21 cellular contexts compared by ENCODE assay signal in the genomic region with DNA sequence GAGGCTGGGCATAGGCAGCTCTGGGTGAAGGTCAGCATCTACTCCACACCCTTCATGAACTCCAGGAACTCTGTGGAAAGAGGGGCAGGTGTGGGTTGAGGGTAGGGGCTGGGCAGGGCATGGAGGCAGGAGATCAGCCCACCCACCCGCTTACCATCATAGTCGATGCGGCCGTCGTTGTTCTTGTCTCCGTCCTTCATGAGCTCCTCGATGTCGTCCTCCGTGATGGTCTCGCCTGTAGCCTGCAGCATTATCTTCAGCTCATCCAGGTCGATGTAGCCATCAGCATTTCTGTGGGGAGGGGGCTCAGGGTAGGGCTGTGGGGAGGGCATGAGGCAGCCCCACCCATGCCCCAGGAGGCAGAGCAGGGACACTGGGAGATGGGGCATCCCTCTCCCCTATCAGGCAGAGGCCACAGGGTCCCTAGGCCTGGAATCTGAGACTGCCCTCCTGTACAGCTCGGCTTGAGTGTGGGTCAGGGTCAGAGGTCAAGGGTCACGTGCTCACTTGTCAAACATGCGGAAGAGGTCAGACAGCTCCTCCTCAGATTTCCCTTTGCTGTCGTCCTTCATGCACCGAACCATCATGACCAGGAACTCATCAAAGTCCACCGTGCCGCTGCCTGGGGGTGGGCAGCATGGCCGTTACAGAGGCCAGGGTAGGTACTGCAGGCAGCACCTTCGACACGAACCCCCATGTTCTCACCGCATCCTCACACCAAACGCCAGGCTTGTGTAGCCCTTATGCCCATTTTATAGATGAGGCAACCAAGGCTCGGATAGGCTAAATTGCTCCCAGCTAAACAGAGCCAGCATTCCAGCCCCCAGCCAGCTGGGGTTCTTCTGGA. TPM values are rescaled to one million over a fixed set of nuclear protein-coding genes. Genes with fewer than 3 reads are reported as not detected.
DNase-seq lines count a peak whose midpoint lies in the region; ATAC-seq and TF ChIP-seq lines count a peak whose summit lies in the region.
"Had no signal": no experiment of that assay in that cellular context is flagged by ENCODE, and none has a peak within 500 bp of the region (broad histone marks: within the 10 kb centered on the region; RNA-seq: fewer than 3 reads in every experiment).

No MANE protein-coding gene starts in this region.

- TF ChIP-seq EP300 in esophagus muscularis mucosa (IDR thresholded peaks at IDR 0.05) (no peak), tibial nerve (IDR thresholded peaks at IDR 0.05) (no peak)

- TF ChIP-seq CTCF in GM12872 (IDR thresholded peaks at IDR 0.05; ENCODE audit: insufficient read depth, low read depth, low read length) (peak; percentile 32; the same call in 2 of the 3 replicates), VCaP (conservative IDR thresholded peaks at IDR 0.05) (no peak), left ventricle myocardium inferior (IDR thresholded peaks at IDR 0.05; ENCODE audit: borderline replicate concordance) (peak; percentile 35), retinal pigment epithelial cell (conservative IDR thresholded peaks at IDR 0.05; ENCODE audit: low read depth, low read length) (peak; percentile 5), esophagus muscularis mucosa (IDR thresholded peaks at IDR 0.05) (no peak), tibial nerve (IDR thresholded peaks at IDR 0.05) (no peak)

- H3K27ac ChIP-seq in VCaP (peak overlapping the region; percentile 72; the same call in 1 of the 2 replicates), left ventricle myocardium inferior (replicated peaks) (peak overlapping the region; percentile 97), esophagus muscularis mucosa (replicated peaks in 1 of 4) (no peak overlapping the region), tibial nerve (peak overlapping the region in 1 of 4 donors; percentile 22)
- H3K27ac ChIP-seq: SJCRH30 had no signal

- ATAC-seq in GM21526 (IDR thresholded peaks at IDR 0.05; ENCODE audit: low FRiP score, unreplicated experiment) (no peak), GM18867 (IDR thresholded peaks at IDR 0.05; ENCODE audit: unreplicated experiment) (no peak)
- ATAC-seq: activated T-helper 17 cell treated with anti-CD3 and anti-CD28 coated beads, Interleukin-2, amount 50 U/mL, for 72 hours; T-helper 17 cell had no signal

- TF ChIP-seq POLR2A in esophagus muscularis mucosa (IDR thresholded peaks at IDR 0.05; ENCODE audit: low read depth) (no peak), tibial nerve (IDR thresholded peaks at IDR 0.05) (no peak)

- no peaks in the 10 kb centered on the region for H3K9me3 ChIP-seq in left ventricle myocardium inferior (replicated peaks)
- no peaks in the 10 kb centered on the region for H3K9me3 ChIP-seq in esophagus muscularis mucosa
- no peaks in the 10 kb centered on the region for H3K9me3 ChIP-seq in tibial nerve
- H3K9me3 ChIP-seq: SJCRH30 had no signal

- H3K27me3 ChIP-seq in left ventricle myocardium inferior (ENCODE audit: low read depth) (no peaks in the 10 kb centered on the region), esophagus muscularis mucosa (no peaks in the 10 kb centered on the region), tibial nerve (no peaks in the 10 kb centered on the region)
- H3K27me3 ChIP-seq: SJCRH30 had no signal

- DNase-seq in left ventricle myocardium inferior = peak; percentile 16
- no peak for DNase-seq in retinal pigment epithelial cell (ENCODE audit: low read depth)
- DNase-seq in esophagus muscularis mucosa (ENCODE audit: extremely low spot score) = no peak
- DNase-seq in tibial nerve (ENCODE audit: low spot score in 2 of 2) = no peak
- DNase-seq: AML-193; effector memory CD4-positive, alpha-beta T cell; hippocampal formation; Kasumi-1; midbrain; NCI-H1105; NCI-H2171; NCI-H748 treated with DMSO at 0.1 percent for 48 hours; OCI-M1; SJCRH30; T-helper 17 cell had no signal

- H3K4me1 ChIP-seq in left ventricle myocardium inferior = peaks cover 52% of the 10 kb centered on the region
- H3K4me1 ChIP-seq in esophagus muscularis mucosa = peaks cover 25 to 42% (median 34%) of the 10 kb centered on the region in 4 donors
- peaks cover 0 to 38% (median 8%) of the 10 kb centered on the region in 4 donors for H3K4me1 ChIP-seq in tibial nerve

- 77% methylated on average over 20 of the region's 24 CpGs for WGBS in esophagus muscularis mucosa
- 72 to 74% methylated on average over 23 to 24 of the region's 24 CpGs for WGBS in tibial nerve, 2 donors

- peaks cover 22% of the 10 kb centered on the region for H3K36me3 ChIP-seq in left ventricle myocardium inferior
- peaks cover 0 to 24% (median 0%) of the 10 kb centered on the region in 4 donors for H3K36me3 ChIP-seq in esophagus muscularis mucosa
- H3K36me3 ChIP-seq in tibial nerve = no peaks in the 10 kb centered on the region
- H3K36me3 ChIP-seq: SJCRH30 had no signal

- intact Hi-C loops in left ventricle myocardium inferior (cut with micrococcal nuclease) (no loop called here), esophagus muscularis mucosa (cut with DNase I) (no loop called here)

- H3K4me3 ChIP-seq in left ventricle myocardium inferior (peak overlapping the region; percentile 86), retinal pigment epithelial cell (ENCODE audit: low read length) (no peak overlapping the region), esophagus muscularis mucosa (no peak overlapping the region), tibial nerve (peak overlapping the region in 1 of 4 donors; percentile 42)
- H3K4me3 ChIP-seq: SJCRH30 had no signal

RNA-seq across cellular contexts. Expression of a gene that starts 2.4 kb away (rescaled TPM):
- total RNA-seq in left ventricle myocardium inferior (8,962 TPM), esophagus muscularis mucosa (1 to 10 TPM in 3 of 4 donors, not detected in 1; 1.2 to 7.1 (median 4.0) TPM), tibial nerve (100 to 1,000 TPM; 235 to 624 (median 535) TPM)
- total RNA-seq: osteocyte had no signal

RNA-seq across cellular contexts. Expression of a gene that starts 3.9 kb away (rescaled TPM):
- total RNA-seq in left ventricle myocardium inferior = 44.3 TPM
- 100 to 1,000 TPM in 2 of 4 donors, 10 to 100 TPM in 2; 71.9 to 110 (median 88.0) TPM for total RNA-seq in esophagus muscularis mucosa
- total RNA-seq in tibial nerve = 100 to 1,000 TPM; 192 to 305 (median 232) TPM

RNA-seq across cellular contexts. Expression of a gene that starts 6.6 kb away (rescaled TPM):
- total RNA-seq in left ventricle myocardium inferior (9.2 TPM), esophagus muscularis mucosa (10 to 100 TPM in 3 of 4 donors, 1 to 10 TPM in 1; 7.1 to 39.2 (median 22.2) TPM), tibial nerve (10 to 100 TPM; 11.5 to 67.5 (median 32.7) TPM)
- total RNA-seq: osteocyte had no signal

RNA-seq across cellular contexts. Expression of a gene that starts 41.0 kb away (rescaled TPM):
- total RNA-seq in left ventricle myocardium inferior (16.8 TPM), esophagus muscularis mucosa (10 to 100 TPM in 1 of 4 donors, 1 to 10 TPM in 3; 7.0 to 22.0 (median 8.2) TPM), tibial nerve (10 to 100 TPM in 2 of 4 donors, 1 to 10 TPM in 2; 7.2 to 23.5 (median 12.1) TPM)

RNA-seq across cellular contexts. Expression of a gene that starts 41.7 kb away (rescaled TPM):
- total RNA-seq in left ventricle myocardium inferior (54.2 TPM), esophagus muscularis mucosa (10 to 100 TPM; 51.5 to 82.9 (median 72.7) TPM), tibial nerve (10 to 100 TPM; 39.1 to 77.7 (median 64.5) TPM)

Comparison
In these comparisons a context has a peak if more than half of its experiments do, and no peak if none do; other contexts are left out.
1. CTCF ChIP-seq: peak in GM12872 (single experiment), left ventricle myocardium inferior (single experiment) and retinal pigment epithelial cell (single experiment); none in VCaP (single experiment), esophagus muscularis mucosa (0 of 3) and tibial nerve (0 of 5).
2. H3K27ac ChIP-seq: peak in VCaP (single experiment) and left ventricle myocardium inferior (single experiment); none in esophagus muscularis mucosa (0 of 4).
3. RNA of a gene that starts 2.4 kb away (total RNA-seq): 8,962 TPM in left ventricle myocardium inferior (single experiment) and 235 to 624 TPM in tibial nerve; 1.2 to 7.1 TPM in esophagus muscularis mucosa; every median in the first group is over 10 times any median in the second.